ENCODE assay signal across 20 cellular contexts in the genomic region with DNA sequence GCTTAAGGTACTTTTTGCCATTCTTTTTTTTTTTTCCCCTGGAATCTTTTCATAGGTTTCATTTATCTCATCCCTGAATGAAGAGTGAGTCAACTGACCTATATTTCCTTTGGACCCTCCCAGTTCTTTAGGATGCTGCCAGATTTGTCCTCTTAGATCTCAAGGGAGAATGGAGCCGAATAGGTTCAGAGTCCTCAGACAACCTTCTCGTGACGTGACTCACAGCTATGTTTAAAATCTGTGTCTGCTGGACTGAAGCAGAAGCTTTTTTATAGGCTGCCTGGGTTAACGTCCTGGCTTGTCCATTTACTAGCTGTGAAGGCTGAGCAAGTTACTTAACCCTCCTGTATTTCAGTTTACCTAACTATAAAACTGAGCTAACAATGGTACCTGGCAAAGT.
DNase-seq lines count a peak whose midpoint lies in the region; ATAC-seq and TF ChIP-seq lines count a peak whose summit lies in the region.
"Had no signal": no experiment of that assay in that cellular context is flagged by ENCODE, and none has a peak within 500 bp of the region (broad histone marks: within the 10 kb centered on the region; RNA-seq: fewer than 3 reads in every experiment).

No MANE protein-coding gene starts in this region.

- no peaks in the 10 kb centered on the region for H3K27me3 ChIP-seq in CD8-positive, alpha-beta memory T cell (ENCODE audit: insufficient read depth, low read length, poor library complexity, severe bottlenecking)
- H3K27me3 ChIP-seq: neutrophil, Peyer's patch, vagina had no signal

- POLR2A ChIA-PET in CD8-positive, alpha-beta memory T cell (lab: Charles Lee), result no interaction called here

- ATAC-seq in mucosa of descending colon, result peak; percentile 15

- no peaks in the 10 kb centered on the region for H3K36me3 ChIP-seq in mucosa of descending colon (ENCODE audit: low read depth)
- H3K36me3 ChIP-seq in CD8-positive, alpha-beta memory T cell (ENCODE audit: insufficient read depth, low read length), result no peaks in the 10 kb centered on the region
- H3K36me3 ChIP-seq: neutrophil, Peyer's patch, vagina had no signal

- H3K27ac Mint-ChIP-seq in CD8-positive, alpha-beta memory T cell, result no peak overlapping the region
- H3K27ac Mint-ChIP-seq: activated naive CD4-positive, alpha-beta T cell treated with anti-CD3 and anti-CD28 coated beads for 36 hours had no signal

- H3K4me3 ChIP-seq in AG10803 (ENCODE audit: low read length), result no peak overlapping the region
- H3K4me3 ChIP-seq in LNCaP clone FGC (ENCODE audit: low read depth, low read length), result no peak overlapping the region
- no peak overlapping the region for H3K4me3 ChIP-seq in cardiac fibroblast (replicated peaks in 1 of 2; ENCODE audit: low read depth in 2 of 2, low read length in 2 of 2)
- no peak overlapping the region for H3K4me3 ChIP-seq in mucosa of descending colon
- no peak overlapping the region for H3K4me3 ChIP-seq in CD8-positive, alpha-beta memory T cell (ENCODE audit: low read length)
- H3K4me3 ChIP-seq: Peyer's patch, vagina had no signal

- H3K4me1 Mint-ChIP-seq in CD8-positive, alpha-beta memory T cell, result peaks cover 4 to 10% (median 7%) of the 10 kb centered on the region in 3 donors

- H3K9me3 ChIP-seq in mucosa of descending colon, result no peaks in the 10 kb centered on the region
- H3K9me3 ChIP-seq in CD8-positive, alpha-beta memory T cell (ENCODE audit: low read length), result no peaks in the 10 kb centered on the region
- H3K9me3 ChIP-seq: neutrophil, Peyer's patch, vagina had no signal

- intact Hi-C loops in mucosa of descending colon (cut with DNase I, micrococcal nuclease), result no loop called here

- peaks cover 5 to 8% of the 10 kb centered on the region in 2 donors for H3K27me3 Mint-ChIP-seq in CD8-positive, alpha-beta memory T cell

- CTCF ChIA-PET in CD8-positive, alpha-beta memory T cell (lab: Charles Lee), result interaction anchor here (1.4 kb wide), 1 partner anchor 10 kb away, joined by 4 read pairs; no protein-coding TSS in a partner anchor

- DNase-seq in AG10803 (ENCODE audit: low read depth) (peak; percentile 1), LNCaP clone FGC (ENCODE audit: low read depth) (peak; percentile 21), cardiac fibroblast (ENCODE audit: low read depth in 2 of 2) (peak; percentile 61), mucosa of descending colon (no peak), GM20000 (ENCODE audit: low spot score) (no peak), NCI-H2227 (lab: John Stamatoyannopoulos, UW; ENCODE audit: unreplicated experiment) (no peak), DMS153 treated with DMSO at 0.1 percent for 48 hours (lab: John Stamatoyannopoulos, UW; ENCODE audit: unreplicated experiment) (no peak)
- no peak for DNase-seq in CD8-positive, alpha-beta memory T cell
- DNase-seq: activated naive CD4-positive, alpha-beta T cell treated with anti-CD3 and anti-CD28 coated beads for 36 hours; activated T-cell treated with anti-CD3 and anti-CD28 coated beads, Interleukin-2, amount 50 U/mL, for 48 hours; DMS153; effector CD8-positive, alpha-beta T cell; Kasumi-1; NCI-H1092 treated with DMSO at 0.1 percent for 48 hours; NCI-H2029 treated with DMSO at 0.1 percent for 48 hours; NCI-H446 treated with DMSO at 0.1 percent for 48 hours; Peyer's patch; stimulated activated CD8-positive, alpha-beta memory T cell treated with anti-CD3 and anti-CD28 coated beads, Interleukin-4, amount 100 ng/mL, for 48 hours had no signal

- no peak overlapping the region for H3K4me3 Mint-ChIP-seq in CD8-positive, alpha-beta memory T cell
- H3K4me3 Mint-ChIP-seq: activated naive CD4-positive, alpha-beta T cell treated with anti-CD3 and anti-CD28 coated beads for 36 hours had no signal

- no peaks in the 10 kb centered on the region for H3K36me3 Mint-ChIP-seq in CD8-positive, alpha-beta memory T cell

- TF ChIP-seq CTCF in AG10803 (conservative IDR thresholded peaks at IDR 0.05; ENCODE audit: low read length), result no peak
- no peak for TF ChIP-seq CTCF in LNCaP clone FGC (IDR thresholded peaks at IDR 0.05; ENCODE audit: control insufficient read depth, extremely low read depth, insufficient read depth)
- no peak for TF ChIP-seq CTCF in cardiac fibroblast (IDR thresholded peaks at IDR 0.05; ENCODE audit: low read depth, low read length)
- no peak for TF ChIP-seq CTCF in mucosa of descending colon (IDR thresholded peaks at IDR 0.05)
- TF ChIP-seq CTCF in GM20000 (IDR thresholded peaks at IDR 0.05; ENCODE audit: extremely low read depth, missing control alignments), result no peak

- H3K27ac ChIP-seq in CD8-positive, alpha-beta memory T cell (ENCODE audit: low read depth, low read length), result no peak overlapping the region
- H3K27ac ChIP-seq: neutrophil, Peyer's patch, vagina had no signal

- no peaks in the 10 kb centered on the region for H3K4me1 ChIP-seq in mucosa of descending colon (ENCODE audit: low read depth)
- H3K4me1 ChIP-seq in CD8-positive, alpha-beta memory T cell (ENCODE audit: insufficient read depth, low read length), result no peaks in the 10 kb centered on the region
- H3K4me1 ChIP-seq: Peyer's patch, vagina had no signal

- H3K9me3 Mint-ChIP-seq in CD8-positive, alpha-beta memory T cell, result no peaks in the 10 kb centered on the region
- H3K9me3 Mint-ChIP-seq: activated naive CD4-positive, alpha-beta T cell treated with anti-CD3 and anti-CD28 coated beads for 36 hours had no signal

Comparison
In these comparisons a context has a peak if more than half of its experiments do, and no peak if none do; other contexts are left out.
1. DNase-seq: peak in AG10803 (single experiment), LNCaP clone FGC (single experiment) and cardiac fibroblast (2 of 2); none in mucosa of descending colon (0 of 3), GM20000 (single experiment), NCI-H2227 (single experiment), CD8-positive, alpha-beta memory T cell (0 of 5) and DMS153 treated with DMSO at 0.1 percent for 48 hours (single experiment).